ENCODE assay signal across 1 cellular context in the genomic region with DNA sequence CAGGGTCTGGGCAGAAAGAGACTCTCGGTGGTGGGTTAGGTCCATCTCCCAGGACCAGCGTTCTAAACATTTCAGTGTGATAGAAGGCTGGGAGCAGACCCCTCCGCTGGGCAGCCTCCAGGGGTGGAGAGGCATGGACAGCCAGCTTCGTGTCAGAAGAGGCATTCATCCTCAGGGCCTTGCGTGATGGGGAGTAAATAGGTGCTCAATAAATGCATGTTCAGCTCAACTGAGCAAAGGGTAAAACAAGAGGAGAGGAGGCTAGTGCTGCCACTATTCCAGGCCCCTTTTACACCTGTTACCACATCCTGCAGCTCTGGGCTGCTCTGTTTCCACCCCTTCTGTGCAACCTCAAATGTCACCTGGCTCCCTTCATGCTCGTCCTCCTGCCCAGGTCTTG.
TF ChIP-seq lines count a peak whose summit lies in the region.

No MANE protein-coding gene starts in this region.

TF ChIP-seq in IMR-90, 13 proteins besides CTCF, POLR2A, EP300 and RAD21:
- no peak for TF ChIP-seq NFE2L2 (IDR thresholded peaks at IDR 0.05; ENCODE audit: low read depth, low read length)
- no peak for TF ChIP-seq CHD1 (IDR thresholded peaks at IDR 0.05; ENCODE audit: low read depth, low read length)
TF ChIP-seq in IMR-90: peak in this region for 0.
